Comparison of ENCODE assay signal across 9 cellular contexts in the genomic region with DNA sequence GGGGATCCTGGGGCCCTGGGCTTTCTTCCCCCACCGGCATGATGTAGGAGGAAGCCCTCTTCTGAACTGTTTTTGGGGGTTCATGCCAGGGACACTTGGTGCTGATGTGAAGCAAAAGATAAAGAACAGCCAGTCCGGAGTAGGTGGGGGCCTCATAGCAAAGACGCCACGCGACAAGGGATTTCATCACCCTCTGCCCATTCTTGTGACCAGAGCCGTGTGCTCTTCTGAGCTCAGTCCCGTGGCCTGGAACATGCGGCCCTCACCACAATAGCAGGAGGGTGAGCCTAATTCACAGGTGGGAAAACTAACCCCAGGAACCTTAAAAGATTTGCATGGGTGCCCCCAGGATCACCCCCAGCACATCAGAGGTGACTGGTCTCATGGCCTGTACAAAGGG.
"Had no signal": no experiment of that assay in that cellular context is flagged by ENCODE, and none has a peak within 500 bp of the region (broad histone marks: within the 10 kb centered on the region; RNA-seq: fewer than 3 reads in every experiment).

No MANE protein-coding gene starts in this region.

- H3K4me3 ChIP-seq: GM23338 had no signal

- ATAC-seq: GM23338 had no signal

- DNase-seq: H9, HCEC 1CT, IMR-90, KBM-7 had no signal

- H3K4me3 Mint-ChIP-seq: GM23338, H9 had no signal

- H3K27ac Mint-ChIP-seq: GM23338, H9 had no signal

- H2AFZ ChIP-seq: GM23338 had no signal

- FAIRE-seq: H1, H54 had no signal

- H3K4me1 Mint-ChIP-seq: GM23338 had no signal

- H3K27ac ChIP-seq: HL-60, KMS-11 had no signal

- H3K4me2 ChIP-seq: GM23338, KMS-11 had no signal

- H3K9ac ChIP-seq: KMS-11 had no signal
